In the genomic region with DNA sequence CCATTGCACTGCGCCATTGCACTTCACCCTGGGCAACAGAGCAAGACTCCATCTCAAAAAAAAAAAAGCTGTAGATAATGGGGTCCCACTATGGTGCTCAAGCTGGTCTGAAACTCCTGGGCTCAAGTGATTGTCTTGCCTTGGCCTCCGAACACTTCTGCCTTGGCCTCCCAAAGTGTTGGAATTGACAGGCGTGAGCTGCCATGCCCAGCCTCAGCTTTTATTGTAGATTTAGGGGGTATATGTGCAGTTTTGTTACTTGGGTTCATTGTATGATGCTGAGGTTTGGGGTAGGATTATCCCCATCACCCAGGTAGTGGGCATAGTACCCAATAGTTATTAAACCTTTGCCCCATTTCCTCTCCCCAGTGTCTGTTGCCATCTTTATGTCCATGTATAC, we compare ENCODE assay signal across 13 cellular contexts. TPM values are rescaled to one million over a fixed set of nuclear protein-coding genes. Genes with fewer than 3 reads are reported as not detected.
DNase-seq lines count a peak whose midpoint lies in the region; ATAC-seq, FAIRE-seq and TF ChIP-seq lines count a peak whose summit lies in the region.
"Had no signal": no experiment of that assay in that cellular context is flagged by ENCODE, and none has a peak within 500 bp of the region (broad histone marks: within the 10 kb centered on the region; RNA-seq: fewer than 3 reads in every experiment).

No MANE protein-coding gene starts in this region.

- peak overlapping the region; percentile 94 for H3K4me2 ChIP-seq in K562 (ENCODE audit: insufficient read depth, low read length)

- peaks cover 59% of the 10 kb centered on the region for H3K36me3 Mint-ChIP-seq in activated CD4-positive, alpha-beta T cell treated with anti-CD3 and anti-CD28 coated beads, Interleukin-2, amount 10 ng/mL, durations not matched to agents 24 days and 14 days (ENCODE audit: low read depth)

- H3K9me3 ChIP-seq in HUES64 (ENCODE audit: insufficient read depth, low read depth, low read length) (no peaks in the 10 kb centered on the region), K562 (replicated peaks; ENCODE audit: control insufficient read depth, insufficient read depth, low read depth, low read length) (no peaks in the 10 kb centered on the region; the same call in 1 of the 2 replicates)
- H3K9me3 ChIP-seq: lower lobe of right lung, upper lobe of left lung had no signal

- peaks cover 30% of the 10 kb centered on the region for H4K20me1 ChIP-seq in K562 (replicated peaks; ENCODE audit: control insufficient read depth, insufficient read depth, low read length)

- no peaks in the 10 kb centered on the region for H3K9me3 Mint-ChIP-seq in activated CD4-positive, alpha-beta T cell treated with anti-CD3 and anti-CD28 coated beads, Interleukin-2, amount 10 ng/mL, durations not matched to agents 24 days and 14 days

- CTCF ChIA-PET in K562 (lab: Yijun Ruan, JAX; ENCODE audit: low intra/inter-chr PET ratio), result no interaction called here

- H3K27me3 Mint-ChIP-seq in activated CD4-positive, alpha-beta T cell treated with anti-CD3 and anti-CD28 coated beads, Interleukin-2, amount 10 ng/mL, durations not matched to agents 24 days and 14 days, result no peaks in the 10 kb centered on the region

- peak overlapping the region; percentile 98; the same call in 1 of the 2 replicates for H3K4me3 ChIP-seq in HUES64 (ENCODE audit: low read length)
- peak overlapping the region; percentile 85; the same call in 1 of the 2 replicates for H3K4me3 ChIP-seq in K562
- H3K4me3 ChIP-seq: lower lobe of right lung had no signal

- no peak for TF ChIP-seq EP300 in K562 (IDR thresholded peaks at IDR 0.05; ENCODE audit: low read length)

- peaks cover 51% of the 10 kb centered on the region for H3K79me2 ChIP-seq in K562 (ENCODE audit: control insufficient read depth, insufficient read depth, low read length)

- no peak for DNase-seq in activated CD4-positive, alpha-beta T cell treated with anti-CD3 and anti-CD28 coated beads, Interleukin-2, amount 10 ng/mL, durations not matched to agents 24 days and 14 days
- no peak for DNase-seq in activated CD4-positive, alpha-beta T cell treated with anti-CD3 and anti-CD28 coated beads for 1 hour
- no peak for DNase-seq in K562 (ENCODE audit: extremely low read depth in 1 of 4, low spot score in 3 of 4)
- peak; percentile 30 for DNase-seq in posterior vena cava (ENCODE audit: low spot score)
- no peak for DNase-seq in kidney tubule cell (ENCODE audit: low spot score)
- no peak for DNase-seq in glomerular visceral epithelial cell (ENCODE audit: extremely low spot score)
- DNase-seq: foreskin melanocyte, lower lobe of right lung, NCI-H69, upper lobe of left lung had no signal

- peaks cover 55% of the 10 kb centered on the region for H3K36me3 ChIP-seq in HUES64 (ENCODE audit: insufficient read depth, low read length)
- peaks cover 60% of the 10 kb centered on the region for H3K36me3 ChIP-seq in K562 (ENCODE audit: control insufficient read depth, insufficient read depth, low read length)

- H3K27ac ChIP-seq in HUES64 (ENCODE audit: low read depth, low read length), result no peak overlapping the region
- peak overlapping the region; percentile 24; the same call in 1 of the 3 replicates for H3K27ac ChIP-seq in K562 (ENCODE audit: extremely low read depth, low read depth, low read length)
- H3K27ac ChIP-seq: lower lobe of right lung had no signal

- no peak overlapping the region for H2AFZ ChIP-seq in K562 (ENCODE audit: low read depth, low read length)

- peaks cover 24% of the 10 kb centered on the region for H3K4me1 Mint-ChIP-seq in activated CD4-positive, alpha-beta T cell treated with anti-CD3 and anti-CD28 coated beads, Interleukin-2, amount 10 ng/mL, durations not matched to agents 24 days and 14 days

- H3K4me3 Mint-ChIP-seq in activated CD4-positive, alpha-beta T cell treated with anti-CD3 and anti-CD28 coated beads, Interleukin-2, amount 10 ng/mL, durations not matched to agents 24 days and 14 days, result peak overlapping the region; percentile 97

- 98% methylated on average over 3 of the region's 3 CpGs for WGBS in HUES64
- 87% methylated on average over 3 of the region's 3 CpGs for WGBS in K562 (ENCODE audit: insufficient coverage, low coverage, missing lambda C conversion rate)

- POLR2A ChIA-PET in K562 (lab: Yijun Ruan, JAX), result interaction anchor here (0.6 to 15.7 kb wide), 20 partner anchors 3 to 258 kb away, joined by 3 to 229 read pairs (median 6); a partner anchor contains a TSS

- no peak for ATAC-seq in K562
- ATAC-seq in HG03521 (IDR thresholded peaks at IDR 0.05; ENCODE audit: unreplicated experiment), result no peak
- ATAC-seq: lower lobe of right lung had no signal

- intact Hi-C loops in activated CD4-positive, alpha-beta T cell treated with anti-CD3 and anti-CD28 coated beads, Interleukin-2, amount 10 ng/mL, durations not matched to agents 24 days and 14 days (cut with micrococcal nuclease), result no loop called here
- intact Hi-C loops in K562 (cut with micrococcal nuclease) (no loop called here), posterior vena cava (cut with DNase I) (loop anchor here in 1 of 2 donors (10.0 kb wide), 1 partner anchor 154 kb away; a partner anchor contains a TSS)

- BruUV-seq in K562 (replicated peaks; lab: Mats Ljungman, UMichigan), result TSS peak; percentile 1

- H3K4me1 ChIP-seq in HUES64 (ENCODE audit: insufficient read depth, low read length) (peaks cover 9% of the 10 kb centered on the region), K562 (replicated peaks in 1 of 2; ENCODE audit: control insufficient read depth in 2 of 2, insufficient read depth in 2 of 2, low read length in 2 of 2) (peaks cover 21 to 36% of the 10 kb centered on the region in 2 experiments)

- H3K27ac Mint-ChIP-seq in activated CD4-positive, alpha-beta T cell treated with anti-CD3 and anti-CD28 coated beads, Interleukin-2, amount 10 ng/mL, durations not matched to agents 24 days and 14 days, result no peak overlapping the region

- no peaks in the 10 kb centered on the region for H3K9me1 ChIP-seq in K562 (ENCODE audit: control insufficient read depth, insufficient read depth, low read length)

- TF ChIP-seq RAD21 in K562 (CRISPR knock-in tag; conservative IDR thresholded peaks at IDR 0.05 in 1 of 2, IDR thresholded peaks at IDR 0.05 in 1 of 2), result no peak

- no peaks in the 10 kb centered on the region for H3K27me3 ChIP-seq in HUES64 (ENCODE audit: insufficient read depth, low read length)
- no peaks in the 10 kb centered on the region for H3K27me3 ChIP-seq in K562 (ENCODE audit: control insufficient read depth in 2 of 2, insufficient read depth in 2 of 2, low read length in 2 of 2)
- H3K27me3 ChIP-seq: upper lobe of left lung had no signal

- FAIRE-seq in K562 (lab: Jason Lieb, UNC), result no peak
- FAIRE-seq: colon had no signal

- no peak for TF ChIP-seq CTCF in K562 (IDR thresholded peaks at IDR 0.05 in 2 of 3, conservative IDR thresholded peaks at IDR 0.05 in 1 of 3; ENCODE audit: insufficient read depth in 2 of 3, low read depth in 1 of 3, low read length in 3 of 3)

- no peak for TF ChIP-seq POLR2A in K562 (conservative IDR thresholded peaks at IDR 0.05)

- in situ Hi-C loops in K562 (cut with MboI), result no loop called here

- H3K9ac ChIP-seq in HUES64 (ENCODE audit: low read depth, low read length), result no peak overlapping the region
- peak overlapping the region; percentile 21 to 74; a peak in 3 of 4 replicates for H3K9ac ChIP-seq in K562 (ENCODE audit: insufficient read depth in 1 of 2, low read depth in 2 of 2, low read length in 2 of 2)

RNA-seq across cellular contexts. Expression of a gene that starts 11.4 kb away (rescaled TPM):
- 156 and 161 TPM in 2 replicates for total RNA-seq in activated CD4-positive, alpha-beta T cell treated with anti-CD3 and anti-CD28 coated beads, Interleukin-2, amount 10 ng/mL, durations not matched to agents 24 days and 14 days
- polyA plus RNA-seq in HUES64 (2013, experiment 1 of 2), result 31.2 TPM
- 31.6 TPM for polyA plus RNA-seq in HUES64 (2013, experiment 2 of 2)
- 76.7 and 167 TPM in 2 replicates for total RNA-seq in K562 (2011; cell fraction: chromatin; rRNA removed; ENCODE audit: low replicate concordance)
- 343 and 450 TPM in 2 replicates for total RNA-seq in K562 (2011; cell fraction: nucleolus; rRNA removed)
- 165 and 255 TPM in 2 replicates for total RNA-seq in K562 (2011; cell fraction: nucleoplasm; rRNA removed)
- 197 and 320 TPM in 2 replicates for total RNA-seq in K562 (2014; rRNA removed)
- 24.2 and 51.2 TPM in 2 replicates for total RNA-seq in K562 (2014; rRNA removed; fragmentation: Illumina TruSeq; extraction: Trizol)
- total RNA-seq in K562 (2015; rRNA removed; fragmentation: Illumina TruSeq; extraction: Trizol), result 164 and 185 TPM in 2 replicates
- 227 and 299 TPM in 2 replicates for total RNA-seq in K562 (2021)
- 35.3 and 91.9 TPM in 2 replicates for polyA plus RNA-seq in K562 (2011; rRNA removed)
- 65.1 and 127 TPM in 2 replicates for polyA plus RNA-seq in K562 (2011; cell fraction: cytosol; rRNA removed)
- 111 and 176 TPM in 2 replicates for polyA plus RNA-seq in K562 (2011; cell fraction: nucleus; rRNA removed)
- polyA plus RNA-seq in K562 (2012), result 222 and 255 TPM in 2 replicates
- polyA plus RNA-seq in K562 (2014; fragmentation: Illumina TruSeq; extraction: Trizol), result 49.0 and 89.3 TPM in 2 replicates
- polyA plus RNA-seq in K562 (2014; fragmentation: Nextera tagmentation; extraction: Ambion mirVana), result under 1 TPM; 0.27 to 0.62 TPM
- polyA plus RNA-seq in K562 (2014; rRNA removed), result 81.7 and 86.4 TPM in 2 replicates
- polyA minus RNA-seq in K562 (2011; rRNA and poly(A)+ RNA removed), result 85.7 and 121 TPM in 2 replicates
- polyA minus RNA-seq in K562 (2011; cell fraction: cytosol; rRNA and poly(A)+ RNA removed), result 213 and 255 TPM in 2 replicates
- polyA minus RNA-seq in K562 (2011; cell fraction: nucleus; rRNA and poly(A)+ RNA removed), result 72.7 and 209 TPM in 2 replicates
- total RNA-seq in posterior vena cava, result 100 to 1,000 TPM in 1 of 2 donors, 10 to 100 TPM in 1; 89.8 to 106 TPM

RNA-seq across cellular contexts. Expression of a gene that starts 23.6 kb away (rescaled TPM):
- total RNA-seq in activated CD4-positive, alpha-beta T cell treated with anti-CD3 and anti-CD28 coated beads, Interleukin-2, amount 10 ng/mL, durations not matched to agents 24 days and 14 days, result 189 and 190 TPM in 2 replicates
- 27.0 TPM for polyA plus RNA-seq in HUES64 (2013, experiment 1 of 2)
- 29.7 TPM for polyA plus RNA-seq in HUES64 (2013, experiment 2 of 2)
- total RNA-seq in K562 (2011; cell fraction: chromatin; rRNA removed; ENCODE audit: low replicate concordance), result 90.0 and 172 TPM in 2 replicates
- 284 and 343 TPM in 2 replicates for total RNA-seq in K562 (2011; cell fraction: nucleolus; rRNA removed)
- total RNA-seq in K562 (2011; cell fraction: nucleoplasm; rRNA removed), result 203 and 274 TPM in 2 replicates
- total RNA-seq in K562 (2014; rRNA removed) (230 and 366 TPM in 2 replicates), K562 (2014; rRNA removed; fragmentation: Illumina TruSeq; extraction: Trizol) (37.8 and 69.6 TPM in 2 replicates), K562 (2015; rRNA removed; fragmentation: Illumina TruSeq; extraction: Trizol) (273 TPM in 2 replicates), K562 (2021) (265 and 360 TPM in 2 replicates), posterior vena cava (100 to 1,000 TPM; 157 to 187 TPM)
- polyA plus RNA-seq in K562 (2011; rRNA removed) (101 and 215 TPM in 2 replicates), K562 (2014; fragmentation: Illumina TruSeq; extraction: Trizol) (107 and 158 TPM in 2 replicates), K562 (2014; fragmentation: Nextera tagmentation; extraction: Ambion mirVana) (1 to 10 TPM; 2.2 to 4.1 TPM), K562 (2014; rRNA removed) (158 and 192 TPM in 2 replicates)
- polyA plus RNA-seq in K562 (2011; cell fraction: cytosol; rRNA removed), result 154 and 272 TPM in 2 replicates
- polyA plus RNA-seq in K562 (2011; cell fraction: nucleus; rRNA removed), result 168 and 272 TPM in 2 replicates
- polyA plus RNA-seq in K562 (2012), result 308 and 430 TPM in 2 replicates
- polyA minus RNA-seq in K562 (2011; rRNA and poly(A)+ RNA removed), result 86.6 and 87.6 TPM in 2 replicates
- 195 and 284 TPM in 2 replicates for polyA minus RNA-seq in K562 (2011; cell fraction: cytosol; rRNA and poly(A)+ RNA removed)
- polyA minus RNA-seq in K562 (2011; cell fraction: nucleus; rRNA and poly(A)+ RNA removed), result 57.8 and 195 TPM in 2 replicates

RNA-seq across cellular contexts. Expression of a gene that starts 23.7 kb away (rescaled TPM):
- total RNA-seq in activated CD4-positive, alpha-beta T cell treated with anti-CD3 and anti-CD28 coated beads, Interleukin-2, amount 10 ng/mL, durations not matched to agents 24 days and 14 days, result 20.4 and 22.2 TPM in 2 replicates
- 37.2 TPM for polyA plus RNA-seq in HUES64 (2013, experiment 1 of 2)
- polyA plus RNA-seq in HUES64 (2013, experiment 2 of 2), result 35.9 TPM
- total RNA-seq in K562 (2011; cell fraction: chromatin; rRNA removed; ENCODE audit: low replicate concordance), result 67.7 and 179 TPM in 2 replicates
- 199 and 231 TPM in 2 replicates for total RNA-seq in K562 (2011; cell fraction: nucleolus; rRNA removed)
- total RNA-seq in K562 (2011; cell fraction: nucleoplasm; rRNA removed), result 148 and 162 TPM in 2 replicates
- 50.3 and 54.0 TPM in 2 replicates for total RNA-seq in K562 (2014; rRNA removed)
- 30.9 and 33.6 TPM in 2 replicates for total RNA-seq in K562 (2014; rRNA removed; fragmentation: Illumina TruSeq; extraction: Trizol)
- 63.9 and 64.3 TPM in 2 replicates for total RNA-seq in K562 (2015; rRNA removed; fragmentation: Illumina TruSeq; extraction: Trizol)
- 44.8 and 51.0 TPM in 2 replicates for total RNA-seq in K562 (2021)
- polyA plus RNA-seq in K562 (2011; rRNA removed), result 67.8 and 79.4 TPM in 2 replicates
- 96.7 and 120 TPM in 2 replicates for polyA plus RNA-seq in K562 (2011; cell fraction: cytosol; rRNA removed)
- polyA plus RNA-seq in K562 (2011; cell fraction: nucleus; rRNA removed), result 72.0 and 94.4 TPM in 2 replicates
- 72.5 and 193 TPM in 2 replicates for polyA plus RNA-seq in K562 (2012)
- 53.4 and 60.3 TPM in 2 replicates for polyA plus RNA-seq in K562 (2014; fragmentation: Illumina TruSeq; extraction: Trizol)
- 10 to 100 TPM; 14.8 to 20.6 TPM for polyA plus RNA-seq in K562 (2014; fragmentation: Nextera tagmentation; extraction: Ambion mirVana)
- polyA plus RNA-seq in K562 (2014; rRNA removed), result 51.5 and 51.9 TPM in 2 replicates
- polyA minus RNA-seq in K562 (2011; rRNA and poly(A)+ RNA removed), result 39.7 and 44.9 TPM in 2 replicates
- 32.9 and 34.4 TPM in 2 replicates for polyA minus RNA-seq in K562 (2011; cell fraction: cytosol; rRNA and poly(A)+ RNA removed)
- polyA minus RNA-seq in K562 (2011; cell fraction: nucleus; rRNA and poly(A)+ RNA removed), result 21.7 and 26.9 TPM in 2 replicates
- total RNA-seq in posterior vena cava, result 10 to 100 TPM; 22.2 to 29.0 TPM

RNA-seq across cellular contexts. Expression of a gene that starts 23.9 kb away (rescaled TPM):
- 1.8 and 2.5 TPM in 2 replicates for total RNA-seq in activated CD4-positive, alpha-beta T cell treated with anti-CD3 and anti-CD28 coated beads, Interleukin-2, amount 10 ng/mL, durations not matched to agents 24 days and 14 days
- polyA plus RNA-seq in HUES64 (2013, experiment 1 of 2), result 1.1 TPM
- polyA plus RNA-seq in HUES64 (2013, experiment 2 of 2), result 0.95 TPM
- 0.97 and 1.8 TPM in 2 replicates for total RNA-seq in K562 (2011; cell fraction: chromatin; rRNA removed; ENCODE audit: low replicate concordance)
- total RNA-seq in K562 (2011; cell fraction: nucleolus; rRNA removed), result 0.67 and 0.79 TPM in 2 replicates
- total RNA-seq in K562 (2011; cell fraction: nucleoplasm; rRNA removed), result 0.88 and 0.92 TPM in 2 replicates
- total RNA-seq in K562 (2014; rRNA removed), result 0.82 and 1.0 TPM in 2 replicates
- total RNA-seq in K562 (2014; rRNA removed; fragmentation: Illumina TruSeq; extraction: Trizol), result 0.70 and 1.3 TPM in 2 replicates
- 1.1 and 1.3 TPM in 2 replicates for total RNA-seq in K562 (2015; rRNA removed; fragmentation: Illumina TruSeq; extraction: Trizol)
- total RNA-seq in K562 (2021), result 1.0 and 1.1 TPM in 2 replicates
- polyA plus RNA-seq in K562 (2011; rRNA removed), result 2.0 and 2.2 TPM in 2 replicates
- polyA plus RNA-seq in K562 (2011; cell fraction: cytosol; rRNA removed), result 1.5 and 2.2 TPM in 2 replicates
- 1.2 and 1.5 TPM in 2 replicates for polyA plus RNA-seq in K562 (2011; cell fraction: nucleus; rRNA removed)
- polyA plus RNA-seq in K562 (2012), result 2.3 and 3.1 TPM in 2 replicates
- 1.5 and 2.1 TPM in 2 replicates for polyA plus RNA-seq in K562 (2014; fragmentation: Illumina TruSeq; extraction: Trizol)
- polyA plus RNA-seq in K562 (2014; fragmentation: Nextera tagmentation; extraction: Ambion mirVana), result under 1 TPM; 0.14 to 0.34 TPM
- polyA plus RNA-seq in K562 (2014; rRNA removed), result 1.3 and 1.7 TPM in 2 replicates
- 2.5 and 3.0 TPM in 2 replicates for polyA minus RNA-seq in K562 (2011; rRNA and poly(A)+ RNA removed)
- polyA minus RNA-seq in K562 (2011; cell fraction: cytosol; rRNA and poly(A)+ RNA removed), result 1.2 and 1.4 TPM in 2 replicates
- 0.13 and 0.78 TPM in 2 replicates for polyA minus RNA-seq in K562 (2011; cell fraction: nucleus; rRNA and poly(A)+ RNA removed)
- total RNA-seq in posterior vena cava, result 1 to 10 TPM; 1.4 to 1.7 TPM

RNA-seq across cellular contexts. Expression of a gene that starts 32.2 kb away (rescaled TPM):
- 142 and 146 TPM in 2 replicates for total RNA-seq in activated CD4-positive, alpha-beta T cell treated with anti-CD3 and anti-CD28 coated beads, Interleukin-2, amount 10 ng/mL, durations not matched to agents 24 days and 14 days
- polyA plus RNA-seq in HUES64 (2013, experiment 1 of 2), result 110 TPM
- 114 TPM for polyA plus RNA-seq in HUES64 (2013, experiment 2 of 2)
- 30.0 and 54.3 TPM in 2 replicates for total RNA-seq in K562 (2011; cell fraction: chromatin; rRNA removed; ENCODE audit: low replicate concordance)
- 63.9 and 68.4 TPM in 2 replicates for total RNA-seq in K562 (2011; cell fraction: nucleolus; rRNA removed)
- 72.4 and 107 TPM in 2 replicates for total RNA-seq in K562 (2011; cell fraction: nucleoplasm; rRNA removed)
- total RNA-seq in K562 (2014; rRNA removed) (163 and 271 TPM in 2 replicates), K562 (2014; rRNA removed; fragmentation: Illumina TruSeq; extraction: Trizol) (244 and 250 TPM in 2 replicates), K562 (2015; rRNA removed; fragmentation: Illumina TruSeq; extraction: Trizol) (195 and 196 TPM in 2 replicates), K562 (2021) (223 and 232 TPM in 2 replicates), posterior vena cava (10 to 100 TPM; 38.7 to 39.7 TPM)
- polyA plus RNA-seq in K562 (2011; rRNA removed) (154 and 184 TPM in 2 replicates), K562 (2014; fragmentation: Illumina TruSeq; extraction: Trizol) (223 and 256 TPM in 2 replicates), K562 (2014; fragmentation: Nextera tagmentation; extraction: Ambion mirVana) (100 to 1,000 TPM; 405 to 407 TPM), K562 (2014; rRNA removed) (159 and 218 TPM in 2 replicates)
- 318 and 368 TPM in 2 replicates for polyA plus RNA-seq in K562 (2011; cell fraction: cytosol; rRNA removed)
- polyA plus RNA-seq in K562 (2011; cell fraction: nucleus; rRNA removed), result 114 and 133 TPM in 2 replicates
- polyA plus RNA-seq in K562 (2012), result 208 and 220 TPM in 2 replicates
- polyA minus RNA-seq in K562 (2011; rRNA and poly(A)+ RNA removed), result 135 and 188 TPM in 2 replicates
- polyA minus RNA-seq in K562 (2011; cell fraction: cytosol; rRNA and poly(A)+ RNA removed), result 127 and 129 TPM in 2 replicates
- 13.7 and 23.7 TPM in 2 replicates for polyA minus RNA-seq in K562 (2011; cell fraction: nucleus; rRNA and poly(A)+ RNA removed)
